9 cellular contexts compared by ENCODE assay signal in genomic region chr11:47355283-47356128, GRCh38. TPM values are rescaled to one million over a fixed set of nuclear protein-coding genes. Genes with fewer than 3 reads are reported as not detected.
DNase-seq lines count a peak whose midpoint lies in the region; ATAC-seq and TF ChIP-seq lines count a peak whose summit lies in the region.
"Had no signal": no experiment of that assay in that cellular context is flagged by ENCODE, and none has a peak within 500 bp of the region (broad histone marks: within the 10 kb centered on the region; RNA-seq: fewer than 3 reads in every experiment).

No MANE protein-coding gene starts in this region.

- H3K27ac ChIP-seq in DND-41 (ENCODE audit: low read length): no peak overlapping the region
- H3K27ac ChIP-seq in colonic mucosa: no peak overlapping the region

- ATAC-seq in DND-41 (ENCODE audit: insufficient read depth, low read depth) (no peak), HG02885 (IDR thresholded peaks at IDR 0.05; ENCODE audit: poor library complexity, unreplicated experiment) (no peak), HG03354 (IDR thresholded peaks at IDR 0.05; ENCODE audit: poor library complexity, severe bottlenecking, unreplicated experiment) (no peak)

- H3K9ac ChIP-seq in DND-41 (ENCODE audit: low read depth, low read length) (no peak overlapping the region), colonic mucosa (ENCODE audit: low read depth in 2 of 2, low read length in 2 of 2) (peak overlapping the region; percentile 50 to 58)

- H3K9me3 ChIP-seq in DND-41 (ENCODE audit: insufficient read depth, low read length, severe bottlenecking) (no peaks in the 10 kb centered on the region), colonic mucosa (no peaks in the 10 kb centered on the region)

- peak; percentile 74 for TF ChIP-seq CTCF in DND-41 (IDR thresholded peaks at IDR 0.05; ENCODE audit: borderline replicate concordance, extremely low read depth, low read length, poor library complexity, severe bottlenecking)
- TF ChIP-seq CTCF in colonic mucosa (IDR thresholded peaks at IDR 0.05): peak; percentile 89

- H3K79me2 ChIP-seq in DND-41 (ENCODE audit: insufficient read depth, low read length): no peaks in the 10 kb centered on the region

- no peak overlapping the region for H3K4me2 ChIP-seq in DND-41 (ENCODE audit: insufficient read depth, low read length)

- no peak overlapping the region for H2AFZ ChIP-seq in DND-41 (ENCODE audit: low read depth, low read length)

- H3K4me1 ChIP-seq in DND-41 (ENCODE audit: insufficient read depth, low read length) (peaks cover 19% of the 10 kb centered on the region), colonic mucosa (no peaks in the 10 kb centered on the region)

- no peaks in the 10 kb centered on the region for H4K20me1 ChIP-seq in DND-41 (ENCODE audit: insufficient read depth, low read length)

- H3K4me3 ChIP-seq in DND-41 (ENCODE audit: low read depth in 1 of 2, low read length in 2 of 2) (no peak overlapping the region), colonic mucosa (peak overlapping the region; percentile 41)

- no peaks in the 10 kb centered on the region for H3K36me3 ChIP-seq in DND-41 (ENCODE audit: insufficient read depth, low read length)
- no peaks in the 10 kb centered on the region for H3K36me3 ChIP-seq in colonic mucosa

- no peaks in the 10 kb centered on the region for H3K27me3 ChIP-seq in DND-41 (ENCODE audit: insufficient read depth, low read length, poor library complexity)
- H3K27me3 ChIP-seq in colonic mucosa: no peaks in the 10 kb centered on the region

- intact Hi-C loops in colonic mucosa (cut with DNase I): loop anchor here (5.0 to 10.0 kb wide), 2 partner anchors 178 to 471 kb away; partner anchors contain the start of gene ARFGAP2

- peak; percentile 54 for DNase-seq in DND-41
- DNase-seq in LHCN-M2 (ENCODE audit: low read depth): peak; percentile 85
- peak; percentile 99 for DNase-seq in colonic mucosa
- peak; percentile 93 for DNase-seq in kidney glomerular epithelial cell (lab: John Stamatoyannopoulos, UW)
- peak; percentile 34 to 42 for DNase-seq in stimulated activated CD4-positive, alpha-beta T cell treated with anti-CD3 and anti-CD28 coated beads, Interleukin-2, amount 100 ng/mL, for 48 hours

TF ChIP-seq in PFSK-1, 5 proteins besides CTCF, POLR2A, EP300 and RAD21:
- TF ChIP-seq SIN3A (IDR thresholded peaks at IDR 0.05; ENCODE audit: borderline replicate concordance, insufficient read depth, low read length): no peak
- peak; percentile 95 for TF ChIP-seq FOXP2 (optimal IDR thresholded peaks at IDR 0.05; ENCODE audit: borderline replicate concordance, extremely low read depth, extremely low read length, insufficient read depth)
- TF ChIP-seq REST (IDR thresholded peaks at IDR 0.05; ENCODE audit: insufficient read depth in 1 of 2, low read depth in 2 of 2, low read length in 2 of 2): 0 out of 4 replicates have a peak, but pooled peaks of 1 of the 2 experiments have one; percentile 30
- TF ChIP-seq POLR2AphosphoS5 (IDR thresholded peaks at IDR 0.05; ENCODE audit: low read depth, low read length): no peak
- no peak for TF ChIP-seq TAF1 (IDR thresholded peaks at IDR 0.05; ENCODE audit: borderline replicate concordance, insufficient read depth, low read length)

RNA-seq across cellular contexts. Expression of gene MYBPC3, which starts 3.0 kb away (rescaled TPM):
- total RNA-seq in LHCN-M2 (2014; rRNA removed) (not detected in 2 replicates), colonic mucosa (under 1 TPM in 1 of 2 donors, not detected in 1; 0.42 TPM)
- not detected for polyA plus RNA-seq in LHCN-M2 (2012)
- not detected for polyA plus RNA-seq in PFSK-1 (2012; ENCODE audit: insufficient read length, low read depth)
- total RNA-seq: activated CD8-positive, alpha-beta memory T cell treated with anti-CD3 and anti-CD28 coated beads for 36 hours had no signal

RNA-seq across cellular contexts. Expression of gene SPI1, which starts 22.8 kb away (rescaled TPM):
- total RNA-seq in LHCN-M2 (2014; rRNA removed): not detected in 2 replicates
- polyA plus RNA-seq in LHCN-M2 (2012): not detected
- not detected for polyA plus RNA-seq in PFSK-1 (2012; ENCODE audit: insufficient read length, low read depth)
- total RNA-seq in colonic mucosa: 10 to 100 TPM in 1 of 2 donors, 1 to 10 TPM in 1; 4.7 to 11.9 TPM
- total RNA-seq: activated CD8-positive, alpha-beta memory T cell treated with anti-CD3 and anti-CD28 coated beads for 36 hours had no signal

RNA-seq across cellular contexts. Expression of gene SLC39A13, which starts 52.9 kb away (rescaled TPM):
- 157 and 159 TPM in 2 replicates for total RNA-seq in LHCN-M2 (2014; rRNA removed)
- 107 TPM for polyA plus RNA-seq in LHCN-M2 (2012)
- 50.2 TPM for polyA plus RNA-seq in PFSK-1 (2012; ENCODE audit: insufficient read length, low read depth)
- total RNA-seq in colonic mucosa: 10 to 100 TPM; 14.3 to 18.6 TPM

Comparison
In these comparisons a context has a peak if more than half of its experiments do, and no peak if none do; other contexts are left out.
1. DNase-seq: peak in every context shown above with its lines; median percentile 99 in colonic mucosa; 93 in kidney glomerular epithelial cell; 85 in LHCN-M2; 54 in DND-41; 38 in stimulated activated CD4-positive, alpha-beta T cell treated with anti-CD3 and anti-CD28 coated beads, Interleukin-2, amount 100 ng/mL, for 48 hours.